ENCODE assay signal across 8 cellular contexts in genomic region chr9:2015581-2016410, GRCh38. TPM values are rescaled to one million over a fixed set of nuclear protein-coding genes. Genes with fewer than 3 reads are reported as not detected.
A peak's percentile ranks its signal among the peaks of the same experiment; 100 is the strongest.
DNase-seq lines count a peak whose midpoint lies in the region; ATAC-seq and TF ChIP-seq lines count a peak whose summit lies in the region.

No MANE protein-coding gene starts in this region.

- TF ChIP-seq CTCF in CD4-positive, alpha-beta T cell (IDR thresholded peaks at IDR 0.05), result no peak

- peak overlapping the region; percentile 91 for H3K27ac ChIP-seq in CD4-positive, alpha-beta T cell (ENCODE audit: low read depth, low read length)
- H3K27ac ChIP-seq in esophagus (ENCODE audit: low read depth in 2 of 2, low read length in 1 of 2) (peak overlapping the region; percentile 98 to 99), mucosa of rectum (ENCODE audit: low read depth in 2 of 2, low read length in 2 of 2) (peak overlapping the region; percentile 93 to 97)

- H3K9me3 ChIP-seq in CD4-positive, alpha-beta T cell (ENCODE audit: control insufficient read depth, low read length), result no peaks in the 10 kb centered on the region
- H3K9me3 ChIP-seq in esophagus (ENCODE audit: control insufficient read depth in 2 of 2, insufficient read depth in 1 of 2, low read depth in 1 of 2, low read length in 1 of 2), result no peaks in the 10 kb centered on the region
- no peaks in the 10 kb centered on the region for H3K9me3 ChIP-seq in mucosa of rectum (ENCODE audit: control insufficient read depth in 2 of 2, low read length in 2 of 2)

- no peaks in the 10 kb centered on the region for H3K4me1 ChIP-seq in esophagus (ENCODE audit: control insufficient read depth in 2 of 2, insufficient read depth in 2 of 2, low read length in 1 of 2)
- H3K4me1 ChIP-seq in mucosa of rectum (ENCODE audit: control insufficient read depth in 2 of 2, insufficient read depth in 2 of 2, low read length in 2 of 2), result peaks cover 9 to 16% of the 10 kb centered on the region in 2 donors

- H3K36me3 Mint-ChIP-seq in CD4-positive, alpha-beta T cell (ENCODE audit: low read depth), result peaks cover 43% of the 10 kb centered on the region
- H3K36me3 Mint-ChIP-seq in activated T-cell treated with anti-CD3 and anti-CD28 coated beads, Interleukin-2, amount 50 U/mL, for 4 hours (ENCODE audit: insufficient read depth), result peaks cover 2% of the 10 kb centered on the region

- H3K27ac Mint-ChIP-seq in CD4-positive, alpha-beta T cell, result peak overlapping the region; percentile 99

- H3K4me1 Mint-ChIP-seq in CD4-positive, alpha-beta T cell (ENCODE audit: low read depth), result peaks cover 46% of the 10 kb centered on the region
- peaks cover 48% of the 10 kb centered on the region for H3K4me1 Mint-ChIP-seq in activated T-cell treated with anti-CD3 and anti-CD28 coated beads, Interleukin-2, amount 50 U/mL, for 4 hours (ENCODE audit: low read depth)

- POLR2A ChIA-PET in CD4-positive, alpha-beta T cell (lab: Charles Lee), result interaction anchor here (0.6 to 5.4 kb wide), 17 partner anchors 8 to 972 kb away, joined by 3 to 113 read pairs (median 6); partner anchors contain the start of gene PUM3

- H3K4me3 ChIP-seq in esophagus (ENCODE audit: low read depth in 1 of 2, low read length in 2 of 2) (peak overlapping the region; percentile 74 to 92), mucosa of rectum (ENCODE audit: low read length in 2 of 2) (peak overlapping the region; percentile 92 to 98)

- H3K9ac ChIP-seq in mucosa of rectum (ENCODE audit: low read depth in 1 of 2, low read length in 2 of 2), result peak overlapping the region; percentile 97 to 98

- intact Hi-C loops in CD4-positive, alpha-beta T cell (cut with DNase I, micrococcal nuclease), result loop anchor here (1.0 to 10.0 kb wide), 4 partner anchors 39 to 1509 kb away; partner anchors contain the start of genes PUM3 (in 1 of the 2) and RFX3 (in 1 of the 2)

- H3K36me3 ChIP-seq in esophagus (ENCODE audit: control insufficient read depth in 2 of 2, insufficient read depth in 2 of 2, low read length in 1 of 2) (no peaks in the 10 kb centered on the region), mucosa of rectum (ENCODE audit: control insufficient read depth in 2 of 2, insufficient read depth in 2 of 2, low read length in 2 of 2) (no peaks in the 10 kb centered on the region)

- no peaks in the 10 kb centered on the region for H3K9me3 Mint-ChIP-seq in CD4-positive, alpha-beta T cell
- no peaks in the 10 kb centered on the region for H3K9me3 Mint-ChIP-seq in activated T-cell treated with anti-CD3 and anti-CD28 coated beads, Interleukin-2, amount 50 U/mL, for 4 hours

- WGBS in esophagus, 2 donors, result 0% methylated on average over 53 to 59 of the region's 59 CpGs

- peaks cover 9% of the 10 kb centered on the region for H3K27me3 Mint-ChIP-seq in CD4-positive, alpha-beta T cell
- no peaks in the 10 kb centered on the region for H3K27me3 Mint-ChIP-seq in activated T-cell treated with anti-CD3 and anti-CD28 coated beads, Interleukin-2, amount 50 U/mL, for 4 hours (ENCODE audit: low read depth)

- no peaks in the 10 kb centered on the region for H3K27me3 ChIP-seq in CD4-positive, alpha-beta T cell (ENCODE audit: control insufficient read depth, insufficient read depth, low read length)
- no peaks in the 10 kb centered on the region for H3K27me3 ChIP-seq in esophagus (ENCODE audit: control insufficient read depth in 1 of 2, insufficient read depth in 2 of 2, low read length in 2 of 2)
- H3K27me3 ChIP-seq in mucosa of rectum (ENCODE audit: control insufficient read depth in 2 of 2, insufficient read depth in 2 of 2, low read length in 2 of 2), result peaks cover 0 to 4% of the 10 kb centered on the region in 2 donors

- peak; percentile 15 to 65 (median 38) for DNase-seq in CD4-positive, alpha-beta T cell
- DNase-seq in H4 (ENCODE audit: low spot score) (peak; percentile 8), NCI-H69 (lab: John Stamatoyannopoulos, UW) (peak; percentile 84), kidney glomerular epithelial cell (lab: John Stamatoyannopoulos, UW) (no peak)
- DNase-seq in activated T-cell treated with anti-CD3 and anti-CD28 coated beads, Interleukin-2, amount 50 U/mL, for 4 hours, result peak; percentile 22
- peak; percentile 5 to 27 for DNase-seq in stimulated activated CD8-positive, alpha-beta memory T cell treated with anti-CD3 and anti-CD28 coated beads, Interleukin-7, amount 100 ng/mL, for 48 hours (ENCODE audit: extremely low read depth in 1 of 2, low read depth in 1 of 2)

- CTCF ChIA-PET in CD4-positive, alpha-beta T cell (lab: Charles Lee), result interaction anchor here (0.7 to 1.6 kb wide), 2 partner anchors 12 to 38 kb away, joined by 3 to 4 read pairs; no protein-coding TSS in a partner anchor

- peak; percentile 1 for ATAC-seq in CD4-positive, alpha-beta T cell (ENCODE audit: poor library complexity)
- ATAC-seq in activated T-cell treated with anti-CD3 and anti-CD28 coated beads, Interleukin-2, amount 50 U/mL, for 4 hours, result peak in 1 of 2 donors; percentile 1

- H3K4me3 Mint-ChIP-seq in CD4-positive, alpha-beta T cell, result peak overlapping the region; percentile 100
- H3K4me3 Mint-ChIP-seq in activated T-cell treated with anti-CD3 and anti-CD28 coated beads, Interleukin-2, amount 50 U/mL, for 4 hours, result peak overlapping the region; percentile 99

RNA-seq across cellular contexts. Expression of gene SMARCA2, which starts 0.6 kb away (rescaled TPM):
- total RNA-seq in CD4-positive, alpha-beta T cell, result 100 to 1,000 TPM; 268 to 272 TPM
- 22.3 and 26.7 TPM in 2 replicates for total RNA-seq in H4 (2014; rRNA removed; shearing (Covaris generic))
- 100 to 1,000 TPM in 1 of 3 donors, 10 to 100 TPM in 2; 65.4 to 120 (median 93.5) TPM for total RNA-seq in activated T-cell treated with anti-CD3 and anti-CD28 coated beads, Interleukin-2, amount 50 U/mL, for 4 hours
- polyA plus RNA-seq in esophagus, result 10 to 100 TPM; 18.6 to 28.0 TPM
